Comparison of ENCODE assay signal across 8 cellular contexts in genomic region chr2:190843874-190844699, GRCh38. TPM values are rescaled to one million over a fixed set of nuclear protein-coding genes. Genes with fewer than 3 reads are reported as not detected.
DNase-seq lines count a peak whose midpoint lies in the region; ATAC-seq, FAIRE-seq and TF ChIP-seq lines count a peak whose summit lies in the region.

No MANE protein-coding gene starts in this region.

- no peak for FAIRE-seq in D721Med (lab: Jason Lieb, UNC)

- H4K20me1 ChIP-seq in smooth muscle cell (ENCODE audit: low read depth) = no peaks in the 10 kb centered on the region

- no peaks in the 10 kb centered on the region for H3K27me3 Mint-ChIP-seq in T-helper 17 cell

- H3K27me3 ChIP-seq in smooth muscle cell (ENCODE audit: low read depth) = no peaks in the 10 kb centered on the region

- H3K36me3 Mint-ChIP-seq in T-helper 17 cell (ENCODE audit: low read depth) = peaks cover 2% of the 10 kb centered on the region

- no peaks in the 10 kb centered on the region for H3K4me1 Mint-ChIP-seq in T-helper 17 cell

- peak; percentile 83 for ATAC-seq in GM19025 (IDR thresholded peaks at IDR 0.05; ENCODE audit: low read depth, unreplicated experiment)
- ATAC-seq in HG02885 (IDR thresholded peaks at IDR 0.05; ENCODE audit: poor library complexity, unreplicated experiment) = peak; percentile 97
- no peak for ATAC-seq in T-helper 17 cell

- peak overlapping the region; percentile 27 for H3K27ac Mint-ChIP-seq in T-helper 17 cell

- 55% methylated on average over 3 of the region's 3 CpGs for WGBS in smooth muscle cell (ENCODE audit: low lambda C conversion rate)

- H3K9me3 ChIP-seq in T-helper 17 cell (ENCODE audit: control insufficient read depth, low read length, poor library complexity, severe bottlenecking) = no peaks in the 10 kb centered on the region
- no peaks in the 10 kb centered on the region for H3K9me3 ChIP-seq in smooth muscle cell (replicated peaks; ENCODE audit: low read depth)

- H3K4me3 Mint-ChIP-seq in T-helper 17 cell = no peak overlapping the region

- H3F3A ChIP-seq in smooth muscle cell (ENCODE audit: low read depth) = no peaks in the 10 kb centered on the region

- no peaks in the 10 kb centered on the region for H3K79me2 ChIP-seq in smooth muscle cell (ENCODE audit: low read depth)

- no peak overlapping the region for H2AFZ ChIP-seq in smooth muscle cell (ENCODE audit: low read depth)

- no peak for TF ChIP-seq CTCF in smooth muscle cell (IDR thresholded peaks at IDR 0.05; ENCODE audit: borderline replicate concordance, insufficient read depth, poor library complexity, severe bottlenecking)
- TF ChIP-seq CTCF in D721Med (IDR thresholded peaks at IDR 0.05; ENCODE audit: insufficient read depth, missing control alignments) = no peak

- H3K4me2 ChIP-seq in smooth muscle cell = peak overlapping the region; percentile 15

- H3K9ac ChIP-seq in smooth muscle cell (ENCODE audit: low read depth) = peak overlapping the region; percentile 57

- H3K27ac ChIP-seq in smooth muscle cell (ENCODE audit: low read depth) = peak overlapping the region; percentile 92

- no peak overlapping the region for H3K4me3 ChIP-seq in smooth muscle cell

- no peak for DNase-seq in T-helper 17 cell
- no peak for DNase-seq in smooth muscle cell (lab: John Stamatoyannopoulos, UW; ENCODE audit: unreplicated experiment)
- no peak for DNase-seq in NCI-H1436 (lab: John Stamatoyannopoulos, UW)
- no peak for DNase-seq in amygdala (lab: John Stamatoyannopoulos, UW)
- no peak for DNase-seq in SK-N-DZ (ENCODE audit: low spot score)
- DNase-seq in D721Med (ENCODE audit: insufficient read length, low spot score) = no peak

- H3K36me3 ChIP-seq in smooth muscle cell (ENCODE audit: low read depth) = no peaks in the 10 kb centered on the region

- H3K4me1 ChIP-seq in smooth muscle cell (ENCODE audit: low read depth) = no peaks in the 10 kb centered on the region

RNA-seq across cellular contexts. Expression of gene GLS, which starts 36.5 kb away (rescaled TPM):
- total RNA-seq in T-helper 17 cell = 100 to 1,000 TPM; 264 to 292 TPM
- 454 and 515 TPM in 2 replicates for total RNA-seq in smooth muscle cell
- polyA plus RNA-seq in smooth muscle cell = 76.2 and 114 TPM in 2 replicates
- polyA plus RNA-seq in SK-N-DZ (2014; cell fraction: cytosol; rRNA removed) = 52.6 and 63.5 TPM in 2 replicates
- 85.3 and 121 TPM in 2 replicates for polyA plus RNA-seq in SK-N-DZ (2014; cell fraction: nucleus; rRNA removed)
